ENCODE assay signal across 12 cellular contexts in the genomic region with DNA sequence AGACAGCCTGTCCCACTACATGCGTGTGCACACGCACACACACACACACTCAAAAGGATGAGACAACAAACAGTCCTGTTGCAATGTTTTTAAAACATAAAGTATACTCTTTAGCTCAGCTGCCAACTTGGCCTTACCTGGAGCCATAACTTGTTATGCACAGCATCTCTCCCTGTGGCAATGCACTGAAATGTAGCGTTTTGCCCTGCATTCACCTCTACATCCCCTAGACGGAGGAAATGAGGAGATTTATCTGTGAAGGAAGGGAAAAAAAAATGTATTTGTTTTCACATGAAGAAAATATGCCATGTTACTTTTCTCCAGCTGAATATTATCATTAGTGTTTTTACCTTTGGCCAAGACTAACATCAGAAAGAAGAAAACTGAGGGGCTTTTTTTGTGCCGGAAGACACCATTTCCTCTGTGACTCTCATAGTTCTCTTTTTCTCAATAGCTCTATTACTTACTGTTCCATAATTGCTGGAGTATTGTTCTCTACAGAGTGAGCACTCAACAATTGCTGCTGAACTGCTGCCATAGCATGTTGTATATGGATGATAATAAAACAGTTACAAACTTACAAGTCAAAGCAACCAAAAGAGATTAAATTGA.
DNase-seq lines count a peak whose midpoint lies in the region; ATAC-seq and TF ChIP-seq lines count a peak whose summit lies in the region.
"Had no signal": no experiment of that assay in that cellular context is flagged by ENCODE, and none has a peak within 500 bp of the region (broad histone marks: within the 10 kb centered on the region; RNA-seq: fewer than 3 reads in every experiment).

No MANE protein-coding gene starts in this region.

- H3K36me3 Mint-ChIP-seq in brain, result peaks cover 4% of the 10 kb centered on the region
- H3K36me3 Mint-ChIP-seq: natural killer cell had no signal

- H3K4me1 Mint-ChIP-seq in brain, result peaks cover 38% of the 10 kb centered on the region
- H3K4me1 Mint-ChIP-seq: natural killer cell had no signal

- H3K9me3 Mint-ChIP-seq in brain, result no peaks in the 10 kb centered on the region
- H3K9me3 Mint-ChIP-seq: activated T-cell treated with anti-CD3 and anti-CD28 coated beads, Interleukin-2, amount 50 U/mL, for 4 hours; natural killer cell had no signal

- peak; percentile 61 for ATAC-seq in GM18498 (IDR thresholded peaks at IDR 0.05; ENCODE audit: unreplicated experiment)
- ATAC-seq in HG03108 (IDR thresholded peaks at IDR 0.05; ENCODE audit: unreplicated experiment), result peak; percentile 71
- ATAC-seq: activated T-cell treated with anti-CD3 and anti-CD28 coated beads, Interleukin-2, amount 50 U/mL, for 4 hours; natural killer cell had no signal

- peak overlapping the region in 3 of 5 experiments; percentile 6 to 44 (median 15) for H3K27ac Mint-ChIP-seq in brain
- H3K27ac Mint-ChIP-seq: natural killer cell had no signal

- no peak for TF ChIP-seq CTCF in GM20000 (IDR thresholded peaks at IDR 0.05; ENCODE audit: extremely low read depth, missing control alignments)
- no peak for TF ChIP-seq CTCF in brain (conservative IDR thresholded peaks at IDR 0.05)

- no peaks in the 10 kb centered on the region for H3K27me3 Mint-ChIP-seq in brain

- DNase-seq in GM20000 (ENCODE audit: low spot score), result peak; percentile 4
- no peak for DNase-seq in T1000 (lab: John Stamatoyannopoulos, UW)
- no peak for DNase-seq in NCI-H345 treated with DMSO at 0.1 percent for 48 hours (lab: John Stamatoyannopoulos, UW; ENCODE audit: unreplicated experiment)
- no peak for DNase-seq in activated naive CD4-positive, alpha-beta T cell treated with Interleukin-2 at 50 U/mL for 16 hours
- no peak for DNase-seq in activated CD8-positive, alpha-beta memory T cell treated with anti-CD3 and anti-CD28 coated beads, Interleukin-2, amount 50 U/mL, for 48 hours
- DNase-seq: activated T-cell treated with anti-CD3 and anti-CD28 coated beads, Interleukin-2, amount 50 U/mL, for 4 hours; COR-L47; natural killer cell; stimulated activated CD4-positive, alpha-beta T cell treated with anti-CD3 and anti-CD28 coated beads, Interleukin-1b, Interleukin-23, amount 100 ng/mL, for 48 hours had no signal

- H3K4me3 Mint-ChIP-seq in brain, result no peak overlapping the region
- H3K4me3 Mint-ChIP-seq: activated T-cell treated with anti-CD3 and anti-CD28 coated beads, Interleukin-2, amount 50 U/mL, for 4 hours; natural killer cell had no signal
